ENCODE assay signal across 16 cellular contexts in genomic region chr21:27954806-27955205, GRCh38.
DNase-seq lines count a peak whose midpoint lies in the region; ATAC-seq and TF ChIP-seq lines count a peak whose summit lies in the region.
"Had no signal": no experiment of that assay in that cellular context is flagged by ENCODE, and none has a peak within 500 bp of the region (broad histone marks: within the 10 kb centered on the region; RNA-seq: fewer than 3 reads in every experiment).

No MANE protein-coding gene starts in this region.

- H3F3A ChIP-seq in GM23338 (replicated peaks; ENCODE audit: low read depth) = no peaks in the 10 kb centered on the region
- H3F3A ChIP-seq in smooth muscle cell (ENCODE audit: low read depth) = peaks cover 6% of the 10 kb centered on the region

- no peaks in the 10 kb centered on the region for H3K27me3 ChIP-seq in GM23338 (ENCODE audit: insufficient read depth)
- H3K27me3 ChIP-seq in smooth muscle cell (ENCODE audit: low read depth) = no peaks in the 10 kb centered on the region
- no peaks in the 10 kb centered on the region for H3K27me3 ChIP-seq in ovary

- ATAC-seq in GM23338 = no peak
- ATAC-seq: activated CD4-positive, alpha-beta T cell treated with anti-CD3 and anti-CD28 coated beads for 36 hours had no signal

- H3K79me2 ChIP-seq in GM23338 (replicated peaks; ENCODE audit: insufficient read depth) = no peaks in the 10 kb centered on the region
- no peaks in the 10 kb centered on the region for H3K79me2 ChIP-seq in smooth muscle cell (ENCODE audit: low read depth)

- no peak overlapping the region for H3K4me3 Mint-ChIP-seq in GM23338
- H3K4me3 Mint-ChIP-seq: activated CD4-positive, alpha-beta T cell treated with anti-CD3 and anti-CD28 coated beads for 36 hours; activated naive CD4-positive, alpha-beta T cell treated with anti-CD3 and anti-CD28 coated beads, Interleukin-2, amount 50 U/mL, for 24 hours; naive B cell; T-helper 2 cell treated with Interferon-gamma antibody and Interleukin-4, amounts not matched to agents 5 μg/mL and 100 μg/mL, for 36 hours had no signal

- H3K4me2 ChIP-seq in GM23338 (no peak overlapping the region), smooth muscle cell (peak overlapping the region; percentile 30)

- H4K20me1 ChIP-seq in GM23338 (replicated peaks; ENCODE audit: insufficient read depth) = no peaks in the 10 kb centered on the region
- H4K20me1 ChIP-seq in smooth muscle cell (ENCODE audit: low read depth) = no peaks in the 10 kb centered on the region

- TF ChIP-seq CTCF in GM23338 (conservative IDR thresholded peaks at IDR 0.05; ENCODE audit: low read depth in 2 of 2) = no peak
- TF ChIP-seq CTCF in smooth muscle cell (IDR thresholded peaks at IDR 0.05; ENCODE audit: borderline replicate concordance, insufficient read depth, poor library complexity, severe bottlenecking) = no peak
- TF ChIP-seq CTCF in ovary (IDR thresholded peaks at IDR 0.05) = no peak

- H3K4me3 ChIP-seq in GM23338 (no peak overlapping the region), smooth muscle cell (no peak overlapping the region), ovary (no peak overlapping the region)
- H3K4me3 ChIP-seq: psoas muscle had no signal

- TF ChIP-seq EP300 in ovary (IDR thresholded peaks at IDR 0.05) = no peak

- H3K4me1 Mint-ChIP-seq in GM23338 = peaks cover 3% of the 10 kb centered on the region; the same call in 1 of the 3 replicates
- H3K4me1 Mint-ChIP-seq: activated CD4-positive, alpha-beta T cell treated with anti-CD3 and anti-CD28 coated beads for 36 hours; activated naive CD4-positive, alpha-beta T cell treated with anti-CD3 and anti-CD28 coated beads, Interleukin-2, amount 50 U/mL, for 24 hours; naive B cell had no signal

- intact Hi-C loops in ovary (cut with DNase I) = no loop called here

- DNase-seq in GM23338 (ENCODE audit: low spot score) (peak; percentile 1), SK-MEL-5 (ENCODE audit: low read depth, low spot score) (peak; percentile 53), fibroblast of the conjunctiva (ENCODE audit: low read depth) (peak; percentile 77), smooth muscle cell (lab: John Stamatoyannopoulos, UW; ENCODE audit: unreplicated experiment) (no peak), ovary (no peak), NCI-H524 (lab: John Stamatoyannopoulos, UW) (no peak), middle frontal gyrus (ENCODE audit: extremely low spot score, low spot score) (no peak)
- DNase-seq: activated CD4-positive, alpha-beta T cell treated with anti-CD3 and anti-CD28 coated beads for 36 hours; activated CD8-positive, alpha-beta memory T cell treated with anti-CD3 and anti-CD28 coated beads, Interleukin-2, amount 50 U/mL, for 4 hours; central memory CD4-positive, alpha-beta T cell; GF-D8; naive B cell; NCI-H187 treated with DMSO at 0.1 percent for 48 hours; psoas muscle had no signal

- no peaks in the 10 kb centered on the region for H3K4me1 ChIP-seq in GM23338 (ENCODE audit: insufficient read depth)
- H3K4me1 ChIP-seq in smooth muscle cell (ENCODE audit: low read depth) = no peaks in the 10 kb centered on the region
- H3K4me1 ChIP-seq in ovary (ENCODE audit: insufficient read depth) = no peaks in the 10 kb centered on the region
- H3K4me1 ChIP-seq: psoas muscle had no signal

- in situ Hi-C loops in SK-MEL-5 (cut with HindIII; ENCODE audit: low pct_unique_long_range_greater_than_20kb, low sequenced_read_pairs) = no loop called here

- no peaks in the 10 kb centered on the region; the same call in 2 of the 3 replicates for H3K9me3 Mint-ChIP-seq in GM23338
- H3K9me3 Mint-ChIP-seq: activated naive CD4-positive, alpha-beta T cell treated with anti-CD3 and anti-CD28 coated beads, Interleukin-2, amount 50 U/mL, for 24 hours had no signal

- H3K27ac ChIP-seq in GM23338 (ENCODE audit: low read depth) (no peak overlapping the region), smooth muscle cell (ENCODE audit: low read depth) (peak overlapping the region; percentile 55), ovary (no peak overlapping the region)
- H3K27ac ChIP-seq: psoas muscle had no signal

- no peaks in the 10 kb centered on the region; the same call in 2 of the 3 replicates for H3K36me3 Mint-ChIP-seq in GM23338 (ENCODE audit: low read depth)
- H3K36me3 Mint-ChIP-seq: activated naive CD4-positive, alpha-beta T cell treated with anti-CD3 and anti-CD28 coated beads, Interleukin-2, amount 50 U/mL, for 24 hours; naive B cell had no signal

- no peaks in the 10 kb centered on the region; the same call in 1 of the 2 replicates for H3K9me2 ChIP-seq in GM23338 (ENCODE audit: insufficient read depth)

- 31% methylated on average over 3 of the region's 3 CpGs for WGBS in smooth muscle cell (ENCODE audit: low lambda C conversion rate)
- WGBS in ovary, 3 donors = 54 to 61% (median 60%) methylated on average over 3 of the region's 3 CpGs

- no peaks in the 10 kb centered on the region for H3K9me3 ChIP-seq in smooth muscle cell (replicated peaks; ENCODE audit: low read depth)
- no peaks in the 10 kb centered on the region for H3K9me3 ChIP-seq in ovary
- H3K9me3 ChIP-seq: psoas muscle had no signal

- no peaks in the 10 kb centered on the region for H3K27me3 Mint-ChIP-seq in GM23338 (ENCODE audit: insufficient read depth, low read depth, poor library complexity)
- H3K27me3 Mint-ChIP-seq: activated CD4-positive, alpha-beta T cell treated with anti-CD3 and anti-CD28 coated beads for 36 hours; naive B cell had no signal

- no peak overlapping the region for H3K9ac ChIP-seq in smooth muscle cell (ENCODE audit: low read depth)

- TF ChIP-seq POLR2A in ovary (IDR thresholded peaks at IDR 0.05) = no peak

- no peak overlapping the region for H3K27ac Mint-ChIP-seq in GM23338
- H3K27ac Mint-ChIP-seq: activated CD4-positive, alpha-beta T cell treated with anti-CD3 and anti-CD28 coated beads for 36 hours; activated naive CD4-positive, alpha-beta T cell treated with anti-CD3 and anti-CD28 coated beads, Interleukin-2, amount 50 U/mL, for 24 hours; naive B cell; T-helper 2 cell treated with Interferon-gamma antibody and Interleukin-4, amounts not matched to agents 5 μg/mL and 100 μg/mL, for 36 hours had no signal

- H3K36me3 ChIP-seq in GM23338 (ENCODE audit: insufficient read depth) (no peaks in the 10 kb centered on the region), smooth muscle cell (ENCODE audit: low read depth) (no peaks in the 10 kb centered on the region), ovary (no peaks in the 10 kb centered on the region)

- H2AFZ ChIP-seq in GM23338 (no peak overlapping the region), smooth muscle cell (ENCODE audit: low read depth) (no peak overlapping the region)

TF ChIP-seq in GM23338, 12 proteins besides CTCF, POLR2A, EP300 and RAD21 (continues in another document):
- TF ChIP-seq EZH2phosphoT487 (IDR thresholded peaks at IDR 0.05; ENCODE audit: unreplicated experiment) = no peak
- TF ChIP-seq EZH2 (IDR thresholded peaks at IDR 0.05; ENCODE audit: low read depth, unreplicated experiment) = no peak
- TF ChIP-seq CREB1 (CRISPR knock-in tag; IDR thresholded peaks at IDR 0.05; ENCODE audit: low read depth) = no peak
- no peak for TF ChIP-seq ETS1 (IDR thresholded peaks at IDR 0.05)
- TF ChIP-seq NANOG (IDR thresholded peaks at IDR 0.05; ENCODE audit: borderline replicate concordance) = no peak
- TF ChIP-seq STAT1 (IDR thresholded peaks at IDR 0.05; ENCODE audit: unreplicated experiment) = no peak
- no peak for TF ChIP-seq ZNF331 (CRISPR knock-in tag; IDR thresholded peaks at IDR 0.05; ENCODE audit: low read depth)
- no peak for TF ChIP-seq POLR2AphosphoS5 (IDR thresholded peaks at IDR 0.05; ENCODE audit: low read depth)
- no peak for TF ChIP-seq REST (IDR thresholded peaks at IDR 0.05; ENCODE audit: unreplicated experiment)
- no peak for TF ChIP-seq ZNF114 (CRISPR knock-in tag; IDR thresholded peaks at IDR 0.05)

Comparison
In these comparisons a context has a peak if more than half of its experiments do, and no peak if none do; other contexts are left out.
1. DNase-seq: peak in GM23338 (single experiment), SK-MEL-5 (single experiment) and fibroblast of the conjunctiva (single experiment); none in smooth muscle cell (single experiment), ovary (0 of 5), NCI-H524 (0 of 2) and middle frontal gyrus (single experiment).